Comparison of ENCODE assay signal across 17 cellular contexts in genomic region chr2:69993708-69994107, GRCh38.
"Had no signal": no experiment of that assay in that cellular context is flagged by ENCODE, and none has a peak within 500 bp of the region (broad histone marks: within the 10 kb centered on the region; RNA-seq: fewer than 3 reads in every experiment).

No MANE protein-coding gene starts in this region.

- DNase-seq: activated T-cell treated with anti-CD3 and anti-CD28 coated beads, Interleukin-2, amount 50 U/mL, for 4 hours; amygdala; cerebellar nuclear complex; cortex of kidney; left lung; naive thymus-derived CD4-positive, alpha-beta T cell; retina; stimulated activated CD4-positive, alpha-beta T cell treated with anti-CD3 and anti-CD28 coated beads, Interleukin-4, amount 100 ng/mL, for 24 hours; stimulated activated naive CD4-positive, alpha-beta T cell treated with Interleukin-2 at 50 U/mL for 16 hours; T-helper 1 cell; T-helper 9 cell had no signal

- H3K27ac Mint-ChIP-seq: activated naive CD8-positive, alpha-beta T cell; naive thymus-derived CD4-positive, alpha-beta T cell had no signal

- H3K4me1 ChIP-seq: tibial artery had no signal

- ATAC-seq: activated T-cell treated with anti-CD3 and anti-CD28 coated beads, Interleukin-2, amount 50 U/mL, for 4 hours; left lung; naive thymus-derived CD4-positive, alpha-beta T cell; WTC11 had no signal

- H3K27ac ChIP-seq: epithelial cell of prostate, left lung, tibial artery had no signal

- H3K36me3 Mint-ChIP-seq: WTC11 had no signal

- H3K4me1 Mint-ChIP-seq: neural crest cell had no signal

- H3K27me3 ChIP-seq: left lung, tibial artery had no signal

- H3K4me3 ChIP-seq: left lung, lung, tibial artery had no signal

- H3K9me3 ChIP-seq: left lung, tibial artery had no signal

- H3K4me3 Mint-ChIP-seq: activated naive CD8-positive, alpha-beta T cell; activated T-cell treated with anti-CD3 and anti-CD28 coated beads, Interleukin-2, amount 50 U/mL, for 4 hours; naive thymus-derived CD4-positive, alpha-beta T cell; neural crest cell; WTC11 had no signal

- H3K9me3 Mint-ChIP-seq: activated T-cell treated with anti-CD3 and anti-CD28 coated beads, Interleukin-2, amount 50 U/mL, for 4 hours; naive thymus-derived CD4-positive, alpha-beta T cell; neural crest cell; WTC11 had no signal

- H3K27me3 Mint-ChIP-seq: activated naive CD8-positive, alpha-beta T cell; naive thymus-derived CD4-positive, alpha-beta T cell had no signal
